In genomic region chr5:73297430-73297829, GRCh38 we compare ENCODE assay signal across 20 cellular contexts.
DNase-seq lines count a peak whose midpoint lies in the region; ATAC-seq and TF ChIP-seq lines count a peak whose summit lies in the region.
"Had no signal": no experiment of that assay in that cellular context is flagged by ENCODE, and none has a peak within 500 bp of the region (broad histone marks: within the 10 kb centered on the region; RNA-seq: fewer than 3 reads in every experiment).

No MANE protein-coding gene starts in this region.

- H3K9me3 ChIP-seq in IMR-90 (ENCODE audit: control insufficient read depth, insufficient read depth, low read length) (no peaks in the 10 kb centered on the region; the same call in 1 of the 2 replicates), endodermal cell (ENCODE audit: control insufficient read depth, low read length) (no peaks in the 10 kb centered on the region), tibial nerve (no peaks in the 10 kb centered on the region), upper lobe of right lung (no peaks in the 10 kb centered on the region)
- H3K9me3 ChIP-seq: A549 had no signal

- H3K27ac ChIP-seq in IMR-90 (ENCODE audit: insufficient read depth, low read length) (no peak overlapping the region), endodermal cell (ENCODE audit: low read depth, low read length) (no peak overlapping the region), tibial nerve (peak overlapping the region in 3 of 4 donors; percentile 35 to 88 (median 82)), upper lobe of right lung (no peak overlapping the region)
- H3K27ac ChIP-seq: A549 had no signal

- peak overlapping the region; percentile 26 for H3K4ac ChIP-seq in IMR-90 (ENCODE audit: low read depth, low read length)

- H3K56ac ChIP-seq in IMR-90 (ENCODE audit: extremely low read depth, insufficient read depth, low read length) = no peak overlapping the region

- no peaks in the 10 kb centered on the region for H3K36me3 ChIP-seq in IMR-90 (ENCODE audit: control insufficient read depth, insufficient read depth, low read length)
- H3K36me3 ChIP-seq in endodermal cell (ENCODE audit: control insufficient read depth, insufficient read depth, low read length) = no peaks in the 10 kb centered on the region
- H3K36me3 ChIP-seq in tibial nerve = no peaks in the 10 kb centered on the region
- no peaks in the 10 kb centered on the region for H3K36me3 ChIP-seq in upper lobe of right lung

- CTCF ChIA-PET in activated CD8-positive, alpha-beta memory T cell treated with anti-CD3 and anti-CD28 coated beads, Interleukin-2, amount 10 ng/mL, durations not matched to agents 7 days and 5 days (lab: Charles Lee) = interaction anchor here (1.4 kb wide), 1 partner anchor 154 kb away, joined by 6 read pairs; no protein-coding TSS in a partner anchor
- CTCF ChIA-PET in IMR-90 (lab: Yijun Ruan, JAX) = interaction anchor here (0.6 to 0.7 kb wide), 2 partner anchors 83 to 256 kb away, joined by 3 to 5 read pairs; no protein-coding TSS in a partner anchor

- H4K20me1 ChIP-seq in IMR-90 (ENCODE audit: insufficient read depth, low read length) = no peaks in the 10 kb centered on the region

- no peak for TF ChIP-seq EP300 in tibial nerve (IDR thresholded peaks at IDR 0.05)

- peaks cover 9% of the 10 kb centered on the region; the same call in 1 of the 2 replicates for H3K4me1 ChIP-seq in IMR-90 (ENCODE audit: control insufficient read depth, insufficient read depth, low read length)
- peaks cover 10% of the 10 kb centered on the region for H3K4me1 ChIP-seq in endodermal cell (ENCODE audit: control insufficient read depth, insufficient read depth, low read length)
- H3K4me1 ChIP-seq in tibial nerve = peaks cover 0 to 49% (median 5%) of the 10 kb centered on the region in 4 donors
- H3K4me1 ChIP-seq in upper lobe of right lung = peaks cover 7% of the 10 kb centered on the region
- H3K4me1 ChIP-seq: A549 had no signal

- no peak overlapping the region for H3K4me3 Mint-ChIP-seq in activated CD8-positive, alpha-beta memory T cell treated with anti-CD3 and anti-CD28 coated beads, Interleukin-2, amount 10 ng/mL, durations not matched to agents 7 days and 5 days
- H3K4me3 Mint-ChIP-seq in endodermal cell = no peak overlapping the region

- 0 out of 2 replicates have a peak overlapping the region, but pooled peaks have one; percentile 23 for H3K23ac ChIP-seq in IMR-90 (ENCODE audit: low read depth, low read length)

- no peak overlapping the region for H4K8ac ChIP-seq in IMR-90 (ENCODE audit: low read depth in 2 of 2, low read length in 2 of 2)

- 0 out of 2 replicates have a peak overlapping the region, but pooled peaks have one; percentile 7 for H3K14ac ChIP-seq in IMR-90 (replicated peaks; ENCODE audit: low read depth, low read length)

- no peak overlapping the region for H2AK9ac ChIP-seq in IMR-90 (replicated peaks; ENCODE audit: low read depth, low read length, poor library complexity)

- in situ Hi-C loops in IMR-90 (cut with MboI; ENCODE audit: low sequenced_read_pairs) = no loop called here

- no peak overlapping the region for H3K9ac ChIP-seq in IMR-90 (ENCODE audit: low read depth, low read length)
- H3K9ac ChIP-seq in endodermal cell (ENCODE audit: extremely low read depth, low read length, poor library complexity, severe bottlenecking) = no peak overlapping the region

- H4K91ac ChIP-seq in IMR-90 (ENCODE audit: insufficient read depth, low read depth, low read length) = no peak overlapping the region

- H2AK5ac ChIP-seq in IMR-90 (ENCODE audit: low read depth, low read length) = 0 out of 2 replicates have a peak overlapping the region, but pooled peaks have one; percentile 18

- TF ChIP-seq POLR2A in IMR-90 (IDR thresholded peaks at IDR 0.05; ENCODE audit: low read depth, low read length) = no peak
- TF ChIP-seq POLR2A in tibial nerve (IDR thresholded peaks at IDR 0.05) = no peak

- H2BK5ac ChIP-seq in IMR-90 (ENCODE audit: low read depth, low read length, poor library complexity, severe bottlenecking) = no peak overlapping the region

- H3K27me3 Mint-ChIP-seq in activated CD8-positive, alpha-beta memory T cell treated with anti-CD3 and anti-CD28 coated beads, Interleukin-2, amount 10 ng/mL, durations not matched to agents 7 days and 5 days = peaks cover 89% of the 10 kb centered on the region
- peaks cover 99% of the 10 kb centered on the region for H3K27me3 Mint-ChIP-seq in endodermal cell (ENCODE audit: insufficient read depth)

- no CpG with 5 or more reads among the region's 5 CpGs for WGBS in IMR-90 (ENCODE audit: extremely low coverage in 2 of 2, insufficient read length in 1 of 2), 2 experiments
- 56 to 62% methylated on average over 5 of the region's 5 CpGs for WGBS in endodermal cell (ENCODE audit: insufficient coverage in 1 of 2, insufficient read length in 1 of 2), 2 experiments
- 36 to 63% methylated on average over 5 of the region's 5 CpGs for WGBS in tibial nerve, 2 donors

- peak overlapping the region; percentile 63 for H3K27ac Mint-ChIP-seq in activated CD8-positive, alpha-beta memory T cell treated with anti-CD3 and anti-CD28 coated beads, Interleukin-2, amount 10 ng/mL, durations not matched to agents 7 days and 5 days
- no peak overlapping the region for H3K27ac Mint-ChIP-seq in endodermal cell
- H3K27ac Mint-ChIP-seq: CD14-positive monocyte had no signal

- H3K27me3 ChIP-seq in IMR-90 (ENCODE audit: control insufficient read depth, insufficient read depth, low read length) (peaks cover 6% of the 10 kb centered on the region; the same call in 1 of the 2 replicates), endodermal cell (ENCODE audit: control insufficient read depth, insufficient read depth, low read length, poor library complexity, severe bottlenecking) (peaks cover 90% of the 10 kb centered on the region), tibial nerve (peaks cover 0 to 66% of the 10 kb centered on the region in 2 donors), upper lobe of right lung (peaks cover 89% of the 10 kb centered on the region)

- peaks cover 3% of the 10 kb centered on the region for H3K9me1 ChIP-seq in IMR-90 (ENCODE audit: insufficient read depth, low read length)

- H3K79me1 ChIP-seq in IMR-90 (ENCODE audit: low read depth in 1 of 2, low read length in 2 of 2) = no peaks in the 10 kb centered on the region

- no peak for TF ChIP-seq RAD21 in IMR-90 (IDR thresholded peaks at IDR 0.05; ENCODE audit: low read length)

- peak overlapping the region; percentile 50 for H2BK120ac ChIP-seq in IMR-90 (ENCODE audit: low read depth, low read length)

- no peak for DNase-seq in activated CD8-positive, alpha-beta memory T cell treated with anti-CD3 and anti-CD28 coated beads, Interleukin-2, amount 10 ng/mL, durations not matched to agents 7 days and 5 days
- DNase-seq in activated CD8-positive, alpha-beta memory T cell treated with anti-CD3 and anti-CD28 coated beads, Interleukin-2, amount 50 U/mL, for 4 hours = no peak
- DNase-seq in IMR-90 (no peak), endodermal cell (no peak), tibial nerve (ENCODE audit: low spot score in 2 of 2) (no peak), occipital lobe (lab: John Stamatoyannopoulos, UW) (no peak), NCI-H524 (lab: John Stamatoyannopoulos, UW) (no peak), upper lobe of right lung (no peak)
- DNase-seq: DMS 273 treated with DMSO at 0.1 percent for 48 hours, GF-D8, KG1, NCI-H1436, NCI-H2029 treated with DMSO at 0.1 percent for 48 hours, NCI-H2171 treated with DMSO at 0.1 percent for 48 hours, NCI-H510A, NCI-H82 had no signal

- POLR2A ChIA-PET in IMR-90 (lab: Charles Lee; ENCODE audit: unreplicated experiment) = no interaction called here

- peaks cover 12% of the 10 kb centered on the region for H3K4me1 Mint-ChIP-seq in activated CD8-positive, alpha-beta memory T cell treated with anti-CD3 and anti-CD28 coated beads, Interleukin-2, amount 10 ng/mL, durations not matched to agents 7 days and 5 days
- peaks cover 41% of the 10 kb centered on the region for H3K4me1 Mint-ChIP-seq in endodermal cell

- BruUV-seq in IMR-90 (replicated peaks; lab: Mats Ljungman, UMichigan) = no TSS peak

- H3K36me3 Mint-ChIP-seq in activated CD8-positive, alpha-beta memory T cell treated with anti-CD3 and anti-CD28 coated beads, Interleukin-2, amount 10 ng/mL, durations not matched to agents 7 days and 5 days = peaks cover 4% of the 10 kb centered on the region
- no peaks in the 10 kb centered on the region for H3K36me3 Mint-ChIP-seq in endodermal cell (ENCODE audit: low read depth)

- dilution Hi-C loops in IMR-90 (cut with HindIII; ENCODE audit: low sequenced_read_pairs, unreplicated experiment) = no loop called here

- no peak overlapping the region for H3K4me2 ChIP-seq in IMR-90 (ENCODE audit: low read depth, low read length)
- H3K4me2 ChIP-seq: A549 had no signal

- no peak overlapping the region for H4K5ac ChIP-seq in IMR-90 (ENCODE audit: low read depth, low read length)

- H2AFZ ChIP-seq in IMR-90 (replicated peaks; ENCODE audit: low read length, poor library complexity) = no peak overlapping the region

- H3K9me3 Mint-ChIP-seq in activated CD8-positive, alpha-beta memory T cell treated with anti-CD3 and anti-CD28 coated beads, Interleukin-2, amount 10 ng/mL, durations not matched to agents 7 days and 5 days (ENCODE audit: low read depth) = no peaks in the 10 kb centered on the region
- no peaks in the 10 kb centered on the region for H3K9me3 Mint-ChIP-seq in endodermal cell

- H3K4me3 ChIP-seq in IMR-90 (ENCODE audit: insufficient read depth, low read depth, low read length) (no peak overlapping the region), endodermal cell (ENCODE audit: low read length) (no peak overlapping the region), tibial nerve (peak overlapping the region in 1 of 4 donors; percentile 50), upper lobe of right lung (no peak overlapping the region)
- H3K4me3 ChIP-seq: A549 had no signal

- TF ChIP-seq CTCF in IMR-90 (conservative IDR thresholded peaks at IDR 0.05; ENCODE audit: low read depth, low read length) (no peak), endodermal cell (conservative IDR thresholded peaks at IDR 0.05) (peak; percentile 38), tibial nerve (IDR thresholded peaks at IDR 0.05) (peak in 1 of 5 experiments; percentile 8), upper lobe of right lung (IDR thresholded peaks at IDR 0.05) (no peak)

- H2BK15ac ChIP-seq in IMR-90 (ENCODE audit: low read depth, low read length) = peak overlapping the region; percentile 15; the same call in 1 of the 3 replicates

- intact Hi-C loops in IMR-90 (cut with micrococcal nuclease) (loop anchor here (5.0 kb wide), 1 partner anchor 80 kb away; no protein-coding TSS in a partner anchor), upper lobe of right lung (cut with DNase I) (no loop called here)

- no peak overlapping the region for H3K18ac ChIP-seq in IMR-90 (ENCODE audit: low read depth, low read length)

- no peak for ATAC-seq in activated CD8-positive, alpha-beta memory T cell treated with anti-CD3 and anti-CD28 coated beads, Interleukin-2, amount 10 ng/mL, durations not matched to agents 7 days and 5 days
- ATAC-seq in IMR-90 (ENCODE audit: low read depth) = no peak
- ATAC-seq in upper lobe of right lung = no peak
- ATAC-seq: HCT116, Panc1 had no signal

- H2BK20ac ChIP-seq in IMR-90 (ENCODE audit: low read depth, low read length) = peak overlapping the region; percentile 30

Comparison
In these comparisons a context has a peak if more than half of its experiments do, and no peak if none do; other contexts are left out.
1. H3K27ac ChIP-seq: peak in tibial nerve (3 of 4); none in IMR-90 (single experiment), endodermal cell (single experiment) and upper lobe of right lung (single experiment).